11 cellular contexts compared by ENCODE assay signal in genomic region chr6:155417454-155417853, GRCh38. TPM values are rescaled to one million over a fixed set of nuclear protein-coding genes. Genes with fewer than 3 reads are reported as not detected.
DNase-seq lines count a peak whose midpoint lies in the region; ATAC-seq and TF ChIP-seq lines count a peak whose summit lies in the region.
"Had no signal": no experiment of that assay in that cellular context is flagged by ENCODE, and none has a peak within 500 bp of the region (broad histone marks: within the 10 kb centered on the region; RNA-seq: fewer than 3 reads in every experiment).

No MANE protein-coding gene starts in this region.

- H3K4me1 ChIP-seq in CD4-positive, alpha-beta memory T cell (ENCODE audit: insufficient read depth, low read length) = peaks cover 34% of the 10 kb centered on the region
- peaks cover 5 to 17% of the 10 kb centered on the region in 2 donors for H3K4me1 ChIP-seq in muscle layer of duodenum (ENCODE audit: control insufficient read depth in 1 of 2, insufficient read depth in 2 of 2, low read length in 2 of 2)

- H3K27me3 ChIP-seq in CD4-positive, alpha-beta memory T cell (ENCODE audit: insufficient read depth, low read length) = no peaks in the 10 kb centered on the region
- no peaks in the 10 kb centered on the region for H3K27me3 ChIP-seq in muscle layer of duodenum (ENCODE audit: low read depth, low read length)
- H3K27me3 ChIP-seq: foreskin keratinocyte had no signal

- no peaks in the 10 kb centered on the region for H3K27me3 Mint-ChIP-seq in CD4-positive, alpha-beta memory T cell
- no peaks in the 10 kb centered on the region for H3K27me3 Mint-ChIP-seq in activated CD8-positive, alpha-beta T cell treated with anti-CD3 and anti-CD28 coated beads for 36 hours

- H3K4me3 ChIP-seq in CD4-positive, alpha-beta memory T cell (ENCODE audit: low read length in 2 of 2) = no peak overlapping the region
- no peak overlapping the region for H3K4me3 ChIP-seq in muscle layer of duodenum (ENCODE audit: low read depth in 1 of 2, low read length in 2 of 2)

- DNase-seq in CD4-positive, alpha-beta memory T cell = no peak
- peak; percentile 15 for DNase-seq in HCEC 1CT
- no peak for DNase-seq in activated CD8-positive, alpha-beta T cell treated with anti-CD3 and anti-CD28 coated beads for 36 hours
- DNase-seq in NCI-H1436 treated with DMSO at 0.1 percent for 48 hours (lab: John Stamatoyannopoulos, UW) = no peak
- DNase-seq in GF-D8 (lab: John Stamatoyannopoulos, UW) = no peak
- no peak for DNase-seq in activated CD4-positive, alpha-beta T cell treated with anti-CD3 and anti-CD28 coated beads, Interleukin-2, amount 50 U/mL, for 4 hours
- DNase-seq: H7 had no signal

- intact Hi-C loops in CD4-positive, alpha-beta memory T cell (cut with micrococcal nuclease) = loop anchor here (10.0 kb wide), 1 partner anchor 243 kb away; no protein-coding TSS in a partner anchor
- intact Hi-C loops in activated CD8-positive, alpha-beta T cell treated with anti-CD3 and anti-CD28 coated beads for 36 hours (cut with micrococcal nuclease) = loop anchor here (5.0 kb wide), 1 partner anchor 95 kb away; no protein-coding TSS in a partner anchor

- CTCF ChIA-PET in CD4-positive, alpha-beta memory T cell (lab: Charles Lee; ENCODE audit: partially characterized antibody) = interaction anchor here (1.3 kb wide), 1 partner anchor 104 kb away, joined by 3 read pairs; no protein-coding TSS in a partner anchor
- CTCF ChIA-PET in activated CD8-positive, alpha-beta T cell treated with anti-CD3 and anti-CD28 coated beads for 36 hours (lab: Charles Lee) = interaction anchor here (1.0 to 1.1 kb wide), 2 partner anchors 90 to 102 kb away, joined by 3 read pairs; no protein-coding TSS in a partner anchor

- H3K4me1 Mint-ChIP-seq in CD4-positive, alpha-beta memory T cell = peaks cover 32 to 46% (median 39%) of the 10 kb centered on the region in 4 donors
- peaks cover 46% of the 10 kb centered on the region for H3K4me1 Mint-ChIP-seq in activated CD8-positive, alpha-beta T cell treated with anti-CD3 and anti-CD28 coated beads for 36 hours (ENCODE audit: low read depth)

- POLR2A ChIA-PET in CD4-positive, alpha-beta memory T cell (lab: Charles Lee; ENCODE audit: partially characterized antibody) = interaction anchor here (2.8 kb wide), 1 partner anchor 103 kb away, joined by 18 read pairs; the partner anchor contains the start of gene TFB1M
- POLR2A ChIA-PET in activated CD8-positive, alpha-beta T cell treated with anti-CD3 and anti-CD28 coated beads for 36 hours (lab: Charles Lee) = interaction anchor here (0.9 to 1.1 kb wide), 2 partner anchors 9 to 12 kb away, joined by 3 read pairs; no protein-coding TSS in a partner anchor

- H3K27ac ChIP-seq in CD4-positive, alpha-beta memory T cell (ENCODE audit: low read depth, low read length) = peak overlapping the region; percentile 69
- peak overlapping the region; percentile 30 for H3K27ac ChIP-seq in muscle layer of duodenum (ENCODE audit: low read length)
- H3K27ac ChIP-seq: foreskin keratinocyte had no signal

- peak overlapping the region; percentile 37 to 94 (median 88) for H3K4me3 Mint-ChIP-seq in CD4-positive, alpha-beta memory T cell
- H3K4me3 Mint-ChIP-seq in activated CD8-positive, alpha-beta T cell treated with anti-CD3 and anti-CD28 coated beads for 36 hours = peak overlapping the region; percentile 68

- H3K9me3 ChIP-seq in CD4-positive, alpha-beta memory T cell (ENCODE audit: control insufficient read depth in 1 of 2, low read length in 2 of 2) = no peaks in the 10 kb centered on the region
- H3K9me3 ChIP-seq in muscle layer of duodenum (ENCODE audit: control insufficient read depth in 1 of 2, low read length in 2 of 2) = no peaks in the 10 kb centered on the region

- peak overlapping the region; percentile 93 to 99 (median 98) for H3K27ac Mint-ChIP-seq in CD4-positive, alpha-beta memory T cell
- H3K27ac Mint-ChIP-seq in activated CD8-positive, alpha-beta T cell treated with anti-CD3 and anti-CD28 coated beads for 36 hours = peak overlapping the region; percentile 99

- no peak for TF ChIP-seq CTCF in activated CD8-positive, alpha-beta T cell treated with anti-CD3 and anti-CD28 coated beads for 36 hours (IDR thresholded peaks at IDR 0.05)

- H3K36me3 ChIP-seq in CD4-positive, alpha-beta memory T cell (ENCODE audit: insufficient read depth, low read length) = no peaks in the 10 kb centered on the region
- H3K36me3 ChIP-seq in muscle layer of duodenum (ENCODE audit: control insufficient read depth in 1 of 2, insufficient read depth in 2 of 2, low read length in 2 of 2) = no peaks in the 10 kb centered on the region

- no peaks in the 10 kb centered on the region for H3K9me3 Mint-ChIP-seq in CD4-positive, alpha-beta memory T cell
- peaks cover 4% of the 10 kb centered on the region for H3K9me3 Mint-ChIP-seq in activated CD8-positive, alpha-beta T cell treated with anti-CD3 and anti-CD28 coated beads for 36 hours

- no peaks in the 10 kb centered on the region for H3K36me3 Mint-ChIP-seq in CD4-positive, alpha-beta memory T cell
- H3K36me3 Mint-ChIP-seq in activated CD8-positive, alpha-beta T cell treated with anti-CD3 and anti-CD28 coated beads for 36 hours (ENCODE audit: low read depth) = peaks cover 10% of the 10 kb centered on the region

- ATAC-seq in activated CD8-positive, alpha-beta T cell treated with anti-CD3 and anti-CD28 coated beads for 36 hours = no peak
- ATAC-seq in esophagus mucosa = no peak
- ATAC-seq: Right ventricle myocardium inferior had no signal

RNA-seq across cellular contexts. Expression of gene NOX3, which starts 38.2 kb away (rescaled TPM):
- not detected for total RNA-seq in CD4-positive, alpha-beta memory T cell
- not detected for polyA plus RNA-seq in CD4-positive, alpha-beta memory T cell
- not detected for total RNA-seq in activated CD8-positive, alpha-beta T cell treated with anti-CD3 and anti-CD28 coated beads for 36 hours
- total RNA-seq in esophagus mucosa = not detected
- total RNA-seq: foreskin keratinocyte, H7, Right ventricle myocardium inferior had no signal
- polyA plus RNA-seq: foreskin keratinocyte had no signal
